Comparison of ENCODE assay signal across 1 cellular context in the genomic region with DNA sequence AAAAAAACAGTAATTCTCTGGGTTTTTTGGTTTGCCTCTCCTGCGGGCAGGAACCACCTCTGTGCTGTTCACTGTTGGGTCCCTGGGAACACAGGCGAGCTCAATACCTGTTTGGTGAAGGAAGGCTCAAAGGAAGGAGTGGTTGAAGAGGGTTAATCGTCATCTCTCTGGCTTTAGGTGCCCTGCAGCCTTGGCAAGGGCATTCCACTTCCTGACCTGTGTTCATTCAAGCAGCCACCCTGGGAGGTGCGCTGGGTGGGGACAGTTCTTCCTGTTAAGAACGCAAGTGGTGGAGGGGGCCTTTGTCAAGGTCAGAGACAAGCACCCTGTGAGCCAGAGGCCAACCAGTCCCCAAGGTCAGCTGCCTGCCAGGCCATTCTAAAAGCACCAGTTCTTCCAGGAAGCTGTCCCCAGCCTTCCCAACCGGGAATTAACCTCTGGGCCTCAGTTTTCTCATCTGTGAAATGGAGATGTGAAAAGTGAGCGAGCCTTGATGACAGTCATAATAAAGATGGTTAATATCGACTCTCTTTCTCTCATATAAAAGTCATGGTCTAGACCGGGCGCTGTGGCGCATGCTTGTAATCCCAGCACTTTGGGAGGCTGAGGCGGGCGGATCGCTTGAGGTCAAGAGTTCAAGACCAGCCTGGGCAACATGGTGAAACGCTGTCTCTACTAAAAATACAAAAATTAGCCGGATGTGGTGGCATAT.
TF ChIP-seq lines count a peak whose summit lies in the region.

No MANE protein-coding gene starts in this region.

TF ChIP-seq in K562, 482 proteins besides CTCF, POLR2A, EP300 and RAD21:
- TF ChIP-seq ZNF232 (CRISPR knock-in tag; IDR thresholded peaks at IDR 0.05), result no peak
- TF ChIP-seq JUN (IDR thresholded peaks at IDR 0.05; ENCODE audit: borderline replicate concordance, low read depth, low read length), result no peak
- no peak for TF ChIP-seq JUN (CRISPR knock-in tag; IDR thresholded peaks at IDR 0.05; ENCODE audit: borderline replicate concordance)
- TF ChIP-seq ZNF561 (CRISPR knock-in tag; conservative IDR thresholded peaks at IDR 0.05), result no peak
- no peak for TF ChIP-seq OTX1 (CRISPR knock-in tag; IDR thresholded peaks at IDR 0.05)
- TF ChIP-seq POLR2B (IDR thresholded peaks at IDR 0.05; ENCODE audit: low read depth, partially characterized antibody), result no peak
- TF ChIP-seq RBM25 (IDR thresholded peaks at IDR 0.05; ENCODE audit: low read depth, low read length, severe bottlenecking), result peak; percentile 78
- no peak for TF ChIP-seq TAF1 (IDR thresholded peaks at IDR 0.05; ENCODE audit: control insufficient read depth, extremely low read depth, insufficient read depth, low read length, severe bottlenecking)
- TF ChIP-seq, protein P1, sequence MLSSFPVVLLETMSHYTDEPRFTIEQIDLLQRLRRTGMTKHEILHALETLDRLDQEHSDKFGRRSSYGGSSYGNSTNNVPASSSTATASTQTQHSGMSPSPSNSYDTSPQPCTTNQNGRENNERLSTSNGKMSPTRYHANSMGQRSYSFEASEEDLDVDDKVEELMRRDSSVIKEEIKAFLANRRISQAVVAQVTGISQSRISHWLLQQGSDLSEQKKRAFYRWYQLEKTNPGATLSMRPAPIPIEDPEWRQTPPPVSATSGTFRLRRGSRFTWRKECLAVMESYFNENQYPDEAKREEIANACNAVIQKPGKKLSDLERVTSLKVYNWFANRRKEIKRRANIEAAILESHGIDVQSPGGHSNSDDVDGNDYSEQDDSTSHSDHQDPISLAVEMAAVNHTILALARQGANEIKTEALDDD (IDR thresholded peaks at IDR 0.05), result no peak
- no peak for TF ChIP-seq ASH1L (IDR thresholded peaks at IDR 0.05; ENCODE audit: borderline replicate concordance, low read depth, partially characterized antibody)
- TF ChIP-seq, protein P2, sequence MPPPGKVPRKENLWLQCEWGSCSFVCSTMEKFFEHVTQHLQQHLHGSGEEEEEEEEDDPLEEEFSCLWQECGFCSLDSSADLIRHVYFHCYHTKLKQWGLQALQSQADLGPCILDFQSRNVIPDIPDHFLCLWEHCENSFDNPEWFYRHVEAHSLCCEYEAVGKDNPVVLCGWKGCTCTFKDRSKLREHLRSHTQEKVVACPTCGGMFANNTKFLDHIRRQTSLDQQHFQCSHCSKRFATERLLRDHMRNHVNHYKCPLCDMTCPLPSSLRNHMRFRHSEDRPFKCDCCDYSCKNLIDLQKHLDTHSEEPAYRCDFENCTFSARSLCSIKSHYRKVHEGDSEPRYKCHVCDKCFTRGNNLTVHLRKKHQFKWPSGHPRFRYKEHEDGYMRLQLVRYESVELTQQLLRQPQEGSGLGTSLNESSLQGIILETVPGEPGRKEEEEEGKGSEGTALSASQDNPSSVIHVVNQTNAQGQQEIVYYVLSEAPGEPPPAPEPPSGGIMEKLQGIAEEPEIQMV (tag; conservative IDR thresholded peaks at IDR 0.05; ENCODE audit: low read depth), result no peak
- TF ChIP-seq PML (IDR thresholded peaks at IDR 0.05; ENCODE audit: low read length), result no peak
- no peak for TF ChIP-seq ZNF408 (CRISPR knock-in tag; IDR thresholded peaks at IDR 0.05; ENCODE audit: low read depth)
- no peak for TF ChIP-seq ZEB2 (IDR thresholded peaks at IDR 0.05)
- TF ChIP-seq MTA3 (IDR thresholded peaks at IDR 0.05; ENCODE audit: borderline replicate concordance), result no peak
- no peak for TF ChIP-seq PYGO2 (tag; IDR thresholded peaks at IDR 0.05)
- TF ChIP-seq ADNP (tag; IDR thresholded peaks at IDR 0.05), result peak; percentile 73
- no peak for TF ChIP-seq U2AF2 (optimal IDR thresholded peaks at IDR 0.05; ENCODE audit: low read depth, low read length)
- no peak for TF ChIP-seq MAFG (tag; conservative IDR thresholded peaks at IDR 0.05)
- TF ChIP-seq CHCHD3 (CRISPR knock-in tag; IDR thresholded peaks at IDR 0.05), result no peak
- TF ChIP-seq SOX6 (IDR thresholded peaks at IDR 0.05), result no peak
- TF ChIP-seq ZNF407 (IDR thresholded peaks at IDR 0.05; ENCODE audit: low read depth), result no peak
- peak; percentile 41 to 52; a peak in 3 of 4 replicates for TF ChIP-seq KDM1A (IDR thresholded peaks at IDR 0.05)
- TF ChIP-seq FOS (IDR thresholded peaks at IDR 0.05; ENCODE audit: extremely low read depth, insufficient read length), result no peak
- no peak for TF ChIP-seq SPI1 (IDR thresholded peaks at IDR 0.05; ENCODE audit: borderline replicate concordance, low read depth, low read length)
- peak; percentile 18; the same call in 1 of the 2 replicates for TF ChIP-seq ZNF121 (CRISPR knock-in tag; conservative IDR thresholded peaks at IDR 0.05)
- no peak for TF ChIP-seq DMBX1 (CRISPR knock-in tag; IDR thresholded peaks at IDR 0.05; ENCODE audit: borderline replicate concordance)
- TF ChIP-seq SP1 (CRISPR knock-in tag; IDR thresholded peaks at IDR 0.05), result no peak
- no peak for TF ChIP-seq BRF1 (IDR thresholded peaks at IDR 0.05; ENCODE audit: borderline replicate concordance, extremely low read depth, insufficient read length)
- TF ChIP-seq BCOR (IDR thresholded peaks at IDR 0.05), result peak; percentile 66
- no peak for TF ChIP-seq ZNF140 (CRISPR knock-in tag; IDR thresholded peaks at IDR 0.05)
- no peak for TF ChIP-seq CEBPG (CRISPR knock-in tag; IDR thresholded peaks at IDR 0.05)
- TF ChIP-seq CEBPG (tag; conservative IDR thresholded peaks at IDR 0.05 in 1 of 2, IDR thresholded peaks at IDR 0.05 in 1 of 2), result no peak
